In genomic region chr7:123916240-123916724, GRCh38 we compare ENCODE assay signal across 8 cellular contexts. TPM values are rescaled to one million over a fixed set of nuclear protein-coding genes. Genes with fewer than 3 reads are reported as not detected.
DNase-seq lines count a peak whose midpoint lies in the region; ATAC-seq, FAIRE-seq and TF ChIP-seq lines count a peak whose summit lies in the region.

No MANE protein-coding gene starts in this region.

- H3K36me3 Mint-ChIP-seq in stimulated activated effector memory CD8-positive, alpha-beta T cell treated with anti-CD3 and anti-CD28 coated beads, Interleukin-12 subunit alpha, Interleukin-12 subunit beta, amount 100 ng/mL, for 72 hours: no peaks in the 10 kb centered on the region

- no TSS peak for BruUV-seq in GM12878 (replicated peaks; lab: Mats Ljungman, UMichigan)

- no peaks in the 10 kb centered on the region for H4K20me1 ChIP-seq in GM12878 (ENCODE audit: control insufficient read depth, insufficient read depth)

- H3K9me3 Mint-ChIP-seq in stimulated activated effector memory CD8-positive, alpha-beta T cell treated with anti-CD3 and anti-CD28 coated beads, Interleukin-12 subunit alpha, Interleukin-12 subunit beta, amount 100 ng/mL, for 72 hours: no peaks in the 10 kb centered on the region

- no peak overlapping the region for H3K27ac ChIP-seq in GM12878 (ENCODE audit: control insufficient read depth, insufficient read depth)

- CTCF ChIA-PET in GM12878 (lab: Yijun Ruan, JAX): interaction anchor here (0.9 to 1.7 kb wide), 5 partner anchors 12 to 119 kb away, joined by 3 to 5 read pairs (median 3); no protein-coding TSS in a partner anchor

- no peak overlapping the region for H3K4me2 ChIP-seq in GM12878 (ENCODE audit: control insufficient read depth, insufficient read depth)

- in situ Hi-C loops in GM12878 (cut with MboI): no loop called here

- peak; percentile 43 for TF ChIP-seq RAD21 in GM12878 (IDR thresholded peaks at IDR 0.05; ENCODE audit: insufficient read depth, low read depth, low read length)

- H3K27me3 ChIP-seq in GM12878 (replicated peaks in 1 of 2; ENCODE audit: control insufficient read depth in 2 of 2, insufficient read depth in 2 of 2, low read length in 1 of 2): no peaks in the 10 kb centered on the region

- no peaks in the 10 kb centered on the region for H3K36me3 ChIP-seq in GM12878 (ENCODE audit: control insufficient read depth in 2 of 2, insufficient read depth in 2 of 2, low read length in 1 of 2)

- no peaks in the 10 kb centered on the region for H3K79me2 ChIP-seq in GM12878 (ENCODE audit: control insufficient read depth, insufficient read depth, low read length)

- peak; percentile 24 to 44 (median 39); a peak in 4 of 6 replicates for TF ChIP-seq CTCF in GM12878 (IDR thresholded peaks at IDR 0.05 in 2 of 3, conservative IDR thresholded peaks at IDR 0.05 in 1 of 3; ENCODE audit: control insufficient read depth in 2 of 3, extremely low read depth in 1 of 3, insufficient read depth in 1 of 3, low read depth in 3 of 3, low read length in 3 of 3)

- no peaks in the 10 kb centered on the region for H3K4me1 Mint-ChIP-seq in stimulated activated effector memory CD8-positive, alpha-beta T cell treated with anti-CD3 and anti-CD28 coated beads, Interleukin-12 subunit alpha, Interleukin-12 subunit beta, amount 100 ng/mL, for 72 hours

- TF ChIP-seq POLR2A in GM12878 (IDR thresholded peaks at IDR 0.05; ENCODE audit: low read depth, low read length): no peak

- no peak overlapping the region for H3K9ac ChIP-seq in GM12878 (ENCODE audit: control insufficient read depth, insufficient read depth, low read length)

- peak; percentile 0 for DNase-seq in GM04504 (ENCODE audit: low read depth)
- DNase-seq in Kasumi-1 (lab: John Stamatoyannopoulos, UW): peak; percentile 38 to 73
- DNase-seq in GM12878 (ENCODE audit: low read depth, low spot score): no peak
- peak; percentile 40 for DNase-seq in myocyte (ENCODE audit: low read depth)
- no peak for DNase-seq in stimulated activated CD4-positive, alpha-beta T cell treated with anti-CD3 and anti-CD28 coated beads, Interleukin-15, amount 100 ng/mL, for 24 hours
- DNase-seq in amygdala (lab: John Stamatoyannopoulos, UW): no peak
- DNase-seq in stimulated activated effector memory CD8-positive, alpha-beta T cell treated with anti-CD3 and anti-CD28 coated beads, Interleukin-12 subunit alpha, Interleukin-12 subunit beta, amount 100 ng/mL, for 72 hours (ENCODE audit: low spot score in 2 of 2): no peak

- no peak overlapping the region for H3K4me3 Mint-ChIP-seq in stimulated activated effector memory CD8-positive, alpha-beta T cell treated with anti-CD3 and anti-CD28 coated beads, Interleukin-12 subunit alpha, Interleukin-12 subunit beta, amount 100 ng/mL, for 72 hours

- H3K9me3 ChIP-seq in GM12878 (replicated peaks; ENCODE audit: control insufficient read depth, insufficient read depth, low read length): no peaks in the 10 kb centered on the region

- no peak overlapping the region for H3K4me3 ChIP-seq in GM12878

- 0% methylated on average over 2 of the region's 2 CpGs for WGBS in GM12878 (ENCODE audit: insufficient coverage, insufficient replicate concordance, low lambda C conversion rate, missing lambda C conversion rate)

- intact Hi-C loops in GM12878 (cut with micrococcal nuclease; ENCODE audit: unreplicated experiment): no loop called here

- TF ChIP-seq EP300 in GM12878 (IDR thresholded peaks at IDR 0.05; ENCODE audit: borderline replicate concordance in 1 of 2, control insufficient read depth in 1 of 2, low read depth in 2 of 2, low read length in 2 of 2): no peak

- no peak overlapping the region for H3K27ac Mint-ChIP-seq in stimulated activated effector memory CD8-positive, alpha-beta T cell treated with anti-CD3 and anti-CD28 coated beads, Interleukin-12 subunit alpha, Interleukin-12 subunit beta, amount 100 ng/mL, for 72 hours

- no peak for FAIRE-seq in GM12878 (lab: Jason Lieb, UNC)

- POLR2A ChIA-PET in GM12878 (lab: Charles Lee): no interaction called here

- ATAC-seq in GM12878: peak; percentile 66
- ATAC-seq in stimulated activated effector memory CD8-positive, alpha-beta T cell treated with anti-CD3 and anti-CD28 coated beads, Interleukin-12 subunit alpha, Interleukin-12 subunit beta, amount 100 ng/mL, for 72 hours: no peak
- no peak for ATAC-seq in HG03108 (IDR thresholded peaks at IDR 0.05; ENCODE audit: unreplicated experiment)

- RAD21 ChIA-PET in GM12878 (lab: Charles Lee; ENCODE audit: unreplicated experiment): interaction anchor here (1.2 to 1.7 kb wide), 2 partner anchors 51 to 118 kb away, joined by 3 to 7 read pairs; no protein-coding TSS in a partner anchor

- H2AFZ ChIP-seq in GM12878 (ENCODE audit: control insufficient read depth, low read depth, low read length): no peak overlapping the region

- H3K4me1 ChIP-seq in GM12878 (ENCODE audit: control insufficient read depth, insufficient read depth, low read length): no peaks in the 10 kb centered on the region

- SMC1A ChIA-PET in GM12878 (lab: Charles Lee; ENCODE audit: uncharacterized antibody, unreplicated experiment): interaction anchor here (1.7 to 2.4 kb wide), 2 partner anchors 10 to 119 kb away, joined by 4 to 9 read pairs; no protein-coding TSS in a partner anchor

TF ChIP-seq in GM12878, 131 proteins besides CTCF, POLR2A, EP300 and RAD21:
- no peak for TF ChIP-seq MYC (IDR thresholded peaks at IDR 0.05; ENCODE audit: insufficient read depth, insufficient read length, insufficient replicate concordance, low read length, severe bottlenecking)
- no peak for TF ChIP-seq NR2C1 (IDR thresholded peaks at IDR 0.05)
- TF ChIP-seq YY1 (IDR thresholded peaks at IDR 0.05; ENCODE audit: low read depth, low read length): no peak
- TF ChIP-seq RUNX3 (IDR thresholded peaks at IDR 0.05; ENCODE audit: low read length): no peak
- TF ChIP-seq JUNB (IDR thresholded peaks at IDR 0.05): no peak
- TF ChIP-seq STAT3 (IDR thresholded peaks at IDR 0.05; ENCODE audit: low read depth, low read length): no peak
- TF ChIP-seq, protein P1, sequence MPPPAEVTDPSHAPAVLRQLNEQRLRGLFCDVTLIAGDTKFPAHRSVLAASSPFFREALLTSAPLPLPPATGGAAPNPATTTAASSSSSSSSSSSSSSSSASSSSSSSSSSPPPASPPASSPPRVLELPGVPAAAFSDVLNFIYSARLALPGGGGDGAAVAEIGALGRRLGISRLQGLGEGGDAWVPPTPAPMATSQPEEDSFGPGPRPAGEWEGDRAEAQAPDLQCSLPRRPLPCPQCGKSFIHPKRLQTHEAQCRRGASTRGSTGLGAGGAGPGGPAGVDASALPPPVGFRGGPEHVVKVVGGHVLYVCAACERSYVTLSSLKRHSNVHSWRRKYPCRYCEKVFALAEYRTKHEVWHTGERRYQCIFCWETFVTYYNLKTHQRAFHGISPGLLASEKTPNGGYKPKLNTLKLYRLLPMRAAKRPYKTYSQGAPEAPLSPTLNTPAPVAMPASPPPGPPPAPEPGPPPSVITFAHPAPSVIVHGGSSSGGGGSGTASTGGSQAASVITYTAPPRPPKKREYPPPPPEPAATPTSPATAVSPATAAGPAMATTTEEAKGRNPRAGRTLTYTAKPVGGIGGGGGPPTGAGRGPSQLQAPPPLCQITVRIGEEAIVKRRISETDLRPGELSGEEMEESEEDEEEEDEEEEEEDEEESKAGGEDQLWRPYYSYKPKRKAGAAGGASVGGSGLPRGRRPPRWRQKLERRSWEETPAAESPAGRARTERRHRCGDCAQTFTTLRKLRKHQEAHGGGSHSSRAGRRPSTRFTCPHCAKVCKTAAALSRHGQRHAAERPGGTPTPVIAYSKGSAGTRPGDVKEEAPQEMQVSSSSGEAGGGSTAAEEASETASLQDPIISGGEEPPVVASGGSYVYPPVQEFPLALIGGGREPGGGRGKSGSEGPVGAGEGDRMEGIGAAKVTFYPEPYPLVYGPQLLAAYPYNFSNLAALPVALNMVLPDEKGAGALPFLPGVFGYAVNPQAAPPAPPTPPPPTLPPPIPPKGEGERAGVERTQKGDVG (CRISPR knock-in tag; IDR thresholded peaks at IDR 0.05): no peak
- no peak for TF ChIP-seq WRNIP1 (IDR thresholded peaks at IDR 0.05; ENCODE audit: borderline replicate concordance, low read depth, low read length)
TF ChIP-seq in GM12878: peak in this region for 0.

RNA-seq across cellular contexts. Expression of gene SPAM1, which starts 8.8 kb away (rescaled TPM):
- total RNA-seq in GM12878 (2013; cell fraction: nucleolus; rRNA removed): not detected in 2 replicates
- total RNA-seq in GM12878 (2014; rRNA removed) (not detected in 2 replicates), GM12878 (2014; rRNA removed; fragmentation: Illumina TruSeq; extraction: Trizol) (not detected in 2 replicates), GM12878 (2021) (not detected in 2 replicates), myocyte (not detected in 2 replicates)
- not detected for polyA plus RNA-seq in GM12878 (2011; ENCODE audit: low read depth)
- polyA plus RNA-seq in GM12878 (2011; rRNA removed) (not detected in 2 replicates), GM12878 (2014; fragmentation: Illumina TruSeq; extraction: Trizol) (not detected in 2 replicates), GM12878 (2014; fragmentation: Nextera tagmentation; extraction: Ambion mirVana) (not detected), GM12878 (2014; rRNA removed) (not detected in 2 replicates), GM12878 (2016; fragmentation: Nextera tagmentation; extraction: Ambion mirVana) (not detected)
- not detected in 2 replicates for polyA plus RNA-seq in GM12878 (2011; cell fraction: cytosol; rRNA removed)
- not detected in 2 replicates for polyA plus RNA-seq in GM12878 (2011; cell fraction: nucleus; rRNA removed)
- polyA plus RNA-seq in GM12878 (2012): not detected in 2 replicates
- not detected in 2 replicates for polyA minus RNA-seq in GM12878 (2011; rRNA and poly(A)+ RNA removed)
- polyA minus RNA-seq in GM12878 (2011; cell fraction: cytosol; rRNA and poly(A)+ RNA removed): not detected in 2 replicates
- not detected in 2 replicates for polyA minus RNA-seq in GM12878 (2011; cell fraction: nucleus; rRNA and poly(A)+ RNA removed)
- polyA plus RNA-seq in myocyte (2012): not detected

Comparison
In these comparisons a context has a peak if more than half of its experiments do, and no peak if none do; other contexts are left out.
1. DNase-seq: peak in GM04504 (single experiment), Kasumi-1 (2 of 2) and myocyte (single experiment); none in GM12878 (single experiment), stimulated activated CD4-positive, alpha-beta T cell treated with anti-CD3 and anti-CD28 coated beads, Interleukin-15, amount 100 ng/mL, for 24 hours (single experiment), amygdala (0 of 56) and stimulated activated effector memory CD8-positive, alpha-beta T cell treated with anti-CD3 and anti-CD28 coated beads, Interleukin-12 subunit alpha, Interleukin-12 subunit beta, amount 100 ng/mL, for 72 hours (0 of 2).